In the genomic region with DNA sequence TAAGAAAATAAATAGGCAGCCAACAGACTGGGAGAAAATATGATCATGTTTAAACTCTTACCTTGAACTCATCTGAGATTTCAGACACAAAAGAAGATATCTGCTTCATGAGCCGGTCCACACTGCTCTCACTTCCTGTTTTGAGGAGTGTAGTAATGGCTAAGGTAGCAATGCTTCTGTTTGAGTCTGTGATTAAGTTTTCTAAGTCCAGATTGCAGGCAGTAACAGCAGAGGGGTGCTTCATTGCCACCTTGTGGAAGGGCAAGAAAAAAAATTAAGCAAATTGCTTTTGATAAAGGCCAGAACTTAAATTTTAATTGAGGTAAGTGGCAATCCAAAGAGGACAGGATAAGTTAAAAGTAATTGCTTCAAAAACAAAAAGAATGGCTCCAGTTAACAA, we compare ENCODE assay signal across 1 cellular context.
TF ChIP-seq lines count a peak whose summit lies in the region.

No MANE protein-coding gene starts in this region.

TF ChIP-seq in K562, 482 proteins besides CTCF, POLR2A, EP300 and RAD21 (continued from another document and continues in another):
- no peak for TF ChIP-seq HOXB6 (CRISPR knock-in tag; IDR thresholded peaks at IDR 0.05; ENCODE audit: borderline replicate concordance)
- TF ChIP-seq HMG20A (CRISPR knock-in tag; conservative IDR thresholded peaks at IDR 0.05) = no peak
- no peak for TF ChIP-seq ZNF165 (CRISPR knock-in tag; IDR thresholded peaks at IDR 0.05; ENCODE audit: borderline replicate concordance)
- TF ChIP-seq HDAC2 (IDR thresholded peaks at IDR 0.05) = 0 out of 2 replicates have a peak, but pooled peaks have one; percentile 34
- no peak for TF ChIP-seq MCM3 (IDR thresholded peaks at IDR 0.05)
- TF ChIP-seq, protein P1, sequence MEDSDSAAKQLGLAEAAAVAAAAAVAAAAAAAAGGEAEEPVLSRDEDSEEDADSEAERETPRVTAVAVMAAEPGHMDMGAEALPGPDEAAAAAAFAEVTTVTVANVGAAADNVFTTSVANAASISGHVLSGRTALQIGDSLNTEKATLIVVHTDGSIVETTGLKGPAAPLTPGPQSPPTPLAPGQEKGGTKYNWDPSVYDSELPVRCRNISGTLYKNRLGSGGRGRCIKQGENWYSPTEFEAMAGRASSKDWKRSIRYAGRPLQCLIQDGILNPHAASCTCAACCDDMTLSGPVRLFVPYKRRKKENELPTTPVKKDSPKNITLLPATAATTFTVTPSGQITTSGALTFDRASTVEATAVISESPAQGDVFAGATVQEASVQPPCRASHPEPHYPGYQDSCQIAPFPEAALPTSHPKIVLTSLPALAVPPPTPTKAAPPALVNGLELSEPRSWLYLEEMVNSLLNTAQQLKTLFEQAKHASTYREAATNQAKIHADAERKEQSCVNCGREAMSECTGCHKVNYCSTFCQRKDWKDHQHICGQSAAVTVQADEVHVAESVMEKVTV (CRISPR knock-in tag; IDR thresholded peaks at IDR 0.05) = no peak
- no peak for TF ChIP-seq NCOA2 (IDR thresholded peaks at IDR 0.05; ENCODE audit: partially characterized antibody in 2 of 2)
- TF ChIP-seq BMI1 (IDR thresholded peaks at IDR 0.05; ENCODE audit: low read length) = no peak
- TF ChIP-seq ZNF384 (IDR thresholded peaks at IDR 0.05; ENCODE audit: low read depth, low read length) = 0 out of 2 replicates have a peak, but pooled peaks have one; percentile 26
- TF ChIP-seq, protein P2, sequence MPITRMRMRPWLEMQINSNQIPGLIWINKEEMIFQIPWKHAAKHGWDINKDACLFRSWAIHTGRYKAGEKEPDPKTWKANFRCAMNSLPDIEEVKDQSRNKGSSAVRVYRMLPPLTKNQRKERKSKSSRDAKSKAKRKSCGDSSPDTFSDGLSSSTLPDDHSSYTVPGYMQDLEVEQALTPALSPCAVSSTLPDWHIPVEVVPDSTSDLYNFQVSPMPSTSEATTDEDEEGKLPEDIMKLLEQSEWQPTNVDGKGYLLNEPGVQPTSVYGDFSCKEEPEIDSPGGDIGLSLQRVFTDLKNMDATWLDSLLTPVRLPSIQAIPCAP (CRISPR knock-in tag; IDR thresholded peaks at IDR 0.05; ENCODE audit: borderline replicate concordance) = no peak
- TF ChIP-seq FOXK1 (CRISPR knock-in tag; IDR thresholded peaks at IDR 0.05; ENCODE audit: borderline replicate concordance) = no peak
- TF ChIP-seq, protein P3, sequence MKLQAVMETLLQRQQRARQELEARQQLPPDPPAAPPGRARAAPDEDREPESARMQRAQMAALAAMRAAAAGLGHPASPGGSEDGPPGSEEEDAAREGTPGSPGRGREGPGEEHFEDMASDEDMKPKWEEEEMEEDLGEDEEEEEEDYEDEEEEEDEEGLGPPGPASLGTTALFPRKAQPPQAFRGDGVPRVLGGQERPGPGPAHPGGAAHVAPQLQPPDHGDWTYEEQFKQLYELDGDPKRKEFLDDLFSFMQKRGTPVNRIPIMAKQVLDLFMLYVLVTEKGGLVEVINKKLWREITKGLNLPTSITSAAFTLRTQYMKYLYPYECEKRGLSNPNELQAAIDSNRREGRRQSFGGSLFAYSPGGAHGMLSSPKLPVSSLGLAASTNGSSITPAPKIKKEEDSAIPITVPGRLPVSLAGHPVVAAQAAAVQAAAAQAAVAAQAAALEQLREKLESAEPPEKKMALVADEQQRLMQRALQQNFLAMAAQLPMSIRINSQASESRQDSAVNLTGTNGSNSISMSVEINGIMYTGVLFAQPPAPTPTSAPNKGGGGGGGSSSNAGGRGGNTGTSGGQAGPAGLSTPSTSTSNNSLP (IDR thresholded peaks at IDR 0.05; ENCODE audit: borderline replicate concordance, low read depth, low read length) = 0 out of 2 replicates have a peak, but pooled peaks have one; percentile 47
- TF ChIP-seq NBN (IDR thresholded peaks at IDR 0.05; ENCODE audit: low read depth) = no peak
- TF ChIP-seq ZNF717 (CRISPR knock-in tag; IDR thresholded peaks at IDR 0.05) = no peak
- TF ChIP-seq, protein P4, sequence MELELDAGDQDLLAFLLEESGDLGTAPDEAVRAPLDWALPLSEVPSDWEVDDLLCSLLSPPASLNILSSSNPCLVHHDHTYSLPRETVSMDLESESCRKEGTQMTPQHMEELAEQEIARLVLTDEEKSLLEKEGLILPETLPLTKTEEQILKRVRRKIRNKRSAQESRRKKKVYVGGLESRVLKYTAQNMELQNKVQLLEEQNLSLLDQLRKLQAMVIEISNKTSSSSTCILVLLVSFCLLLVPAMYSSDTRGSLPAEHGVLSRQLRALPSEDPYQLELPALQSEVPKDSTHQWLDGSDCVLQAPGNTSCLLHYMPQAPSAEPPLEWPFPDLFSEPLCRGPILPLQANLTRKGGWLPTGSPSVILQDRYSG (tag; conservative IDR thresholded peaks at IDR 0.05; ENCODE audit: low read depth) = no peak
- TF ChIP-seq SMAD4 (CRISPR knock-in tag; conservative IDR thresholded peaks at IDR 0.05) = no peak
- TF ChIP-seq ZNF212 (CRISPR knock-in tag; IDR thresholded peaks at IDR 0.05) = no peak
- TF ChIP-seq NR4A1 (CRISPR knock-in tag; IDR thresholded peaks at IDR 0.05) = no peak
- no peak for TF ChIP-seq NR4A1 (tag; IDR thresholded peaks at IDR 0.05)
- TF ChIP-seq, protein P5, sequence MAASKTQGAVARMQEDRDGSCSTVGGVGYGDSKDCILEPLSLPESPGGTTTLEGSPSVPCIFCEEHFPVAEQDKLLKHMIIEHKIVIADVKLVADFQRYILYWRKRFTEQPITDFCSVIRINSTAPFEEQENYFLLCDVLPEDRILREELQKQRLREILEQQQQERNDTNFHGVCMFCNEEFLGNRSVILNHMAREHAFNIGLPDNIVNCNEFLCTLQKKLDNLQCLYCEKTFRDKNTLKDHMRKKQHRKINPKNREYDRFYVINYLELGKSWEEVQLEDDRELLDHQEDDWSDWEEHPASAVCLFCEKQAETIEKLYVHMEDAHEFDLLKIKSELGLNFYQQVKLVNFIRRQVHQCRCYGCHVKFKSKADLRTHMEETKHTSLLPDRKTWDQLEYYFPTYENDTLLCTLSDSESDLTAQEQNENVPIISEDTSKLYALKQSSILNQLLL (CRISPR knock-in tag; IDR thresholded peaks at IDR 0.05; ENCODE audit: borderline replicate concordance) = no peak
- TF ChIP-seq, protein P6, sequence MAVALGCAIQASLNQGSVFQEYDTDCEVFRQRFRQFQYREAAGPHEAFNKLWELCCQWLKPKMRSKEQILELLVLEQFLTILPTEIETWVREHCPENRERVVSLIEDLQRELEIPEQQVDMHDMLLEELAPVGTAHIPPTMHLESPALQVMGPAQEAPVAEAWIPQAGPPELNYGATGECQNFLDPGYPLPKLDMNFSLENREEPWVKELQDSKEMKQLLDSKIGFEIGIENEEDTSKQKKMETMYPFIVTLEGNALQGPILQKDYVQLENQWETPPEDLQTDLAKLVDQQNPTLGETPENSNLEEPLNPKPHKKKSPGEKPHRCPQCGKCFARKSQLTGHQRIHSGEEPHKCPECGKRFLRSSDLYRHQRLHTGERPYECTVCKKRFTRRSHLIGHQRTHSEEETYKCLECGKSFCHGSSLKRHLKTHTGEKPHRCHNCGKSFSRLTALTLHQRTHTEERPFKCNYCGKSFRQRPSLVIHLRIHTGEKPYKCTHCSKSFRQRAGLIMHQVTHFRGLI (CRISPR knock-in tag; IDR thresholded peaks at IDR 0.05) = no peak
- TF ChIP-seq BRF1 (IDR thresholded peaks at IDR 0.05; ENCODE audit: borderline replicate concordance, extremely low read depth, insufficient read length) = no peak
- no peak for TF ChIP-seq ZNF830 (CRISPR knock-in tag; IDR thresholded peaks at IDR 0.05)
- no peak for TF ChIP-seq E2F3 (CRISPR knock-in tag; IDR thresholded peaks at IDR 0.05)
- no peak for TF ChIP-seq ETV6 (IDR thresholded peaks at IDR 0.05; ENCODE audit: borderline replicate concordance in 1 of 2, low read depth in 2 of 2, low read length in 1 of 2)
- TF ChIP-seq ETV6 (CRISPR knock-in tag; IDR thresholded peaks at IDR 0.05; ENCODE audit: borderline replicate concordance) = no peak
- no peak for TF ChIP-seq LARP7 (IDR thresholded peaks at IDR 0.05)
- 0 out of 2 replicates have a peak, but pooled peaks have one; percentile 47 for TF ChIP-seq SMC3 (conservative IDR thresholded peaks at IDR 0.05; ENCODE audit: insufficient read depth, low read depth, low read length)
- TF ChIP-seq LEF1 (IDR thresholded peaks at IDR 0.05) = no peak
- no peak for TF ChIP-seq SMAD3 (CRISPR knock-in tag; conservative IDR thresholded peaks at IDR 0.05)
- TF ChIP-seq, protein P7, sequence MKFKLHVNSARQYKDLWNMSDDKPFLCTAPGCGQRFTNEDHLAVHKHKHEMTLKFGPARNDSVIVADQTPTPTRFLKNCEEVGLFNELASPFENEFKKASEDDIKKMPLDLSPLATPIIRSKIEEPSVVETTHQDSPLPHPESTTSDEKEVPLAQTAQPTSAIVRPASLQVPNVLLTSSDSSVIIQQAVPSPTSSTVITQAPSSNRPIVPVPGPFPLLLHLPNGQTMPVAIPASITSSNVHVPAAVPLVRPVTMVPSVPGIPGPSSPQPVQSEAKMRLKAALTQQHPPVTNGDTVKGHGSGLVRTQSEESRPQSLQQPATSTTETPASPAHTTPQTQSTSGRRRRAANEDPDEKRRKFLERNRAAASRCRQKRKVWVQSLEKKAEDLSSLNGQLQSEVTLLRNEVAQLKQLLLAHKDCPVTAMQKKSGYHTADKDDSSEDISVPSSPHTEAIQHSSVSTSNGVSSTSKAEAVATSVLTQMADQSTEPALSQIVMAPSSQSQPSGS (CRISPR knock-in tag; IDR thresholded peaks at IDR 0.05) = no peak
- TF ChIP-seq, protein P8, sequence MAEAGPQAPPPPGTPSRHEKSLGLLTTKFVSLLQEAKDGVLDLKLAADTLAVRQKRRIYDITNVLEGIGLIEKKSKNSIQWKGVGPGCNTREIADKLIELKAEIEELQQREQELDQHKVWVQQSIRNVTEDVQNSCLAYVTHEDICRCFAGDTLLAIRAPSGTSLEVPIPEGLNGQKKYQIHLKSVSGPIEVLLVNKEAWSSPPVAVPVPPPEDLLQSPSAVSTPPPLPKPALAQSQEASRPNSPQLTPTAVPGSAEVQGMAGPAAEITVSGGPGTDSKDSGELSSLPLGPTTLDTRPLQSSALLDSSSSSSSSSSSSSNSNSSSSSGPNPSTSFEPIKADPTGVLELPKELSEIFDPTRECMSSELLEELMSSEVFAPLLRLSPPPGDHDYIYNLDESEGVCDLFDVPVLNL (CRISPR knock-in tag; IDR thresholded peaks at IDR 0.05; ENCODE audit: low read depth) = no peak
- TF ChIP-seq, protein P9, sequence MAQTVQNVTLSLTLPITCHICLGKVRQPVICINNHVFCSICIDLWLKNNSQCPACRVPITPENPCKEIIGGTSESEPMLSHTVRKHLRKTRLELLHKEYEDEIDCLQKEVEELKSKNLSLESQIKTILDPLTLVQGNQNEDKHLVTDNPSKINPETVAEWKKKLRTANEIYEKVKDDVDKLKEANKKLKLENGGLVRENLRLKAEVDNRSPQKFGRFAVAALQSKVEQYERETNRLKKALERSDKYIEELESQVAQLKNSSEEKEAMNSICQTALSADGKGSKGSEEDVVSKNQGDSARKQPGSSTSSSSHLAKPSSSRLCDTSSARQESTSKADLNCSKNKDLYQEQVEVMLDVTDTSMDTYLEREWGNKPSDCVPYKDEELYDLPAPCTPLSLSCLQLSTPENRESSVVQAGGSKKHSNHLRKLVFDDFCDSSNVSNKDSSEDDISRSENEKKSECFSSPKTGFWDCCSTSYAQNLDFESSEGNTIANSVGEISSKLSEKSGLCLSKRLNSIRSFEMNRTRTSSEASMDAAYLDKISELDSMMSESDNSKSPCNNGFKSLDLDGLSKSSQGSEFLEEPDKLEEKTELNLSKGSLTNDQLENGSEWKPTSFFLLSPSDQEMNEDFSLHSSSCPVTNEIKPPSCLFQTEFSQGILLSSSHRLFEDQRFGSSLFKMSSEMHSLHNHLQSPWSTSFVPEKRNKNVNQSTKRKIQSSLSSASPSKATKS (CRISPR knock-in tag; IDR thresholded peaks at IDR 0.05) = no peak
- TF ChIP-seq ZNF695 (CRISPR knock-in tag; IDR thresholded peaks at IDR 0.05) = no peak
- TF ChIP-seq MTA1 (IDR thresholded peaks at IDR 0.05; ENCODE audit: borderline replicate concordance) = no peak
- TF ChIP-seq CBX8 (IDR thresholded peaks at IDR 0.05; ENCODE audit: borderline replicate concordance, extremely low read depth, low read depth, low read length, poor library complexity, severe bottlenecking) = no peak
- TF ChIP-seq, protein P10, sequence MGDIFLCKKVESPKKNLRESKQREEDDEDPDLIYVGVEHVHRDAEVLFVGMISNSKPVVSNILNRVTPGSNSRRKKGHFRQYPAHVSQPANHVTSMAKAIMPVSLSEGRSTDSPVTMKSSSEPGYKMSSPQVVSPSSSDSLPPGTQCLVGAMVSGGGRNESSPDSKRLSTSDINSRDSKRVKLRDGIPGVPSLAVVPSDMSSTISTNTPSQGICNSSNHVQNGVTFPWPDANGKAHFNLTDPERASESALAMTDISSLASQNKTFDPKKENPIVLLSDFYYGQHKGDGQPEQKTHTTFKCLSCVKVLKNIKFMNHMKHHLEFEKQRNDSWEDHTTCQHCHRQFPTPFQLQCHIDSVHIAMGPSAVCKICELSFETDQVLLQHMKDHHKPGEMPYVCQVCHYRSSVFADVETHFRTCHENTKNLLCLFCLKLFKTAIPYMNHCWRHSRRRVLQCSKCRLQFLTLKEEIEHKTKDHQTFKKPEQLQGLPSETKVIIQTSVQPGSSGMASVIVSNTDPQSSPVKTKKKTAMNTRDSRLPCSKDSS (IDR thresholded peaks at IDR 0.05; ENCODE audit: low read depth, partially characterized antibody) = no peak
- no peak for TF ChIP-seq SREBF1 (IDR thresholded peaks at IDR 0.05; ENCODE audit: borderline replicate concordance, low read depth, low read length)
- TF ChIP-seq SNRNP70 (optimal IDR thresholded peaks at IDR 0.05; ENCODE audit: low read depth, low read length) = no peak
- no peak for TF ChIP-seq SAP30 (IDR thresholded peaks at IDR 0.05; ENCODE audit: borderline replicate concordance, insufficient read depth, low read depth, low read length, poor library complexity, severe bottlenecking)
- no peak for TF ChIP-seq CBFA2T3 (IDR thresholded peaks at IDR 0.05)
- no peak for TF ChIP-seq NR1H2 (CRISPR knock-in tag; IDR thresholded peaks at IDR 0.05)
- no peak for TF ChIP-seq RBM34 (IDR thresholded peaks at IDR 0.05; ENCODE audit: borderline replicate concordance, insufficient read depth, low read length)
- no peak for TF ChIP-seq ZNF175 (CRISPR knock-in tag; IDR thresholded peaks at IDR 0.05; ENCODE audit: low read depth)
- no peak for TF ChIP-seq ZNF133 (CRISPR knock-in tag; IDR thresholded peaks at IDR 0.05)
- TF ChIP-seq GABPB1 (CRISPR knock-in tag; IDR thresholded peaks at IDR 0.05) = no peak
- no peak for TF ChIP-seq ZNF239 (CRISPR knock-in tag; IDR thresholded peaks at IDR 0.05)
- no peak for TF ChIP-seq MYNN (IDR thresholded peaks at IDR 0.05)
- TF ChIP-seq MYNN (CRISPR knock-in tag; IDR thresholded peaks at IDR 0.05) = no peak
- no peak for TF ChIP-seq STAT5A (IDR thresholded peaks at IDR 0.05; ENCODE audit: borderline replicate concordance, low read length)
- TF ChIP-seq PHF21A (IDR thresholded peaks at IDR 0.05; ENCODE audit: borderline replicate concordance, low read depth) = no peak; the same call in 1 of the 2 replicates
